Comparison of ENCODE assay signal across 1 cellular context in genomic region chr16:87635541-87636049, GRCh38.
TF ChIP-seq lines count a peak whose summit lies in the region.

No MANE protein-coding gene starts in this region.

TF ChIP-seq in K562, 482 proteins besides CTCF, POLR2A, EP300 and RAD21 (continued from another document):
- TF ChIP-seq MLLT1 (IDR thresholded peaks at IDR 0.05), result no peak
- TF ChIP-seq ZNF830 (CRISPR knock-in tag; IDR thresholded peaks at IDR 0.05), result no peak
- TF ChIP-seq SMC3 (conservative IDR thresholded peaks at IDR 0.05; ENCODE audit: insufficient read depth, low read depth, low read length), result peak; percentile 51; the same call in 1 of the 2 replicates
- TF ChIP-seq VEZF1 (CRISPR knock-in tag; IDR thresholded peaks at IDR 0.05), result peak; percentile 54; the same call in 1 of the 2 replicates
